In the genomic region with DNA sequence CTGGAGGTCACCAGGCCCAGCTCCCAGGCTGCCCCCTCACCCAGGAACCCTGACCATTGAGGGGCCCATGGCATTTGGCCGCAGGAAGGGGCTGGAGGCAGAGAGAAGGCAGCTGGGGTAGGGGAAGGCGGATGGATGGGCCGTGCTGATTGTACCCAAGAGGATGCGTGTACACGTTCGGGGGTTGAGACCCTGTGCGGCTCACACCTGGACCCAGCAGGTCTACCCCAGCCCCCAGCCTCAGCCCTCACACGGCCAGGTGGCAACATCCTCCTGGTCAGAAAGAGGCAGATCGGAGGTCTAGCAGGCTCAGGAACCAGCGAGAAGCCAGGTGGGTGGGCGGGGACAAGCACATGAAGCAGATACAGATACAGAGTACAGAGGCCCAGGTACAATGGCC, we compare ENCODE assay signal across 20 cellular contexts. TPM values are rescaled to one million over a fixed set of nuclear protein-coding genes. Genes with fewer than 3 reads are reported as not detected.
DNase-seq lines count a peak whose midpoint lies in the region; ATAC-seq and TF ChIP-seq lines count a peak whose summit lies in the region.
"Had no signal": no experiment of that assay in that cellular context is flagged by ENCODE, and none has a peak within 500 bp of the region (broad histone marks: within the 10 kb centered on the region; RNA-seq: fewer than 3 reads in every experiment).

No MANE protein-coding gene starts in this region.

- H3K9me2 ChIP-seq in SK-N-SH, result no peaks in the 10 kb centered on the region

- no peak overlapping the region for H3K9ac ChIP-seq in SK-N-SH
- H3K9ac ChIP-seq: BLaER1, KMS-11 had no signal

- H3F3A ChIP-seq in SK-N-SH (replicated peaks; ENCODE audit: insufficient read depth), result no peaks in the 10 kb centered on the region

- H3K4me3 Mint-ChIP-seq in CD14-positive monocyte (no peak overlapping the region), progenitor cell of endocrine pancreas (ENCODE audit: low read depth) (no peak overlapping the region)
- H3K4me3 Mint-ChIP-seq: CD8-positive, alpha-beta memory T cell had no signal

- 93% methylated on average over 7 of the region's 11 CpGs for WGBS in SK-N-SH (ENCODE audit: low lambda C conversion rate)

- H3K27me3 Mint-ChIP-seq in CD14-positive monocyte (ENCODE audit: low read depth in 3 of 3), result peaks cover 0 to 3% (median 0%) of the 10 kb centered on the region in 3 donors
- no peaks in the 10 kb centered on the region for H3K27me3 Mint-ChIP-seq in progenitor cell of endocrine pancreas

- TF ChIP-seq CTCF in SK-N-SH (IDR thresholded peaks at IDR 0.05) (no peak), CD14-positive monocyte (IDR thresholded peaks at IDR 0.05) (no peak), coronary artery (IDR thresholded peaks at IDR 0.05) (no peak), progenitor cell of endocrine pancreas (IDR thresholded peaks at IDR 0.05; ENCODE audit: unreplicated experiment) (no peak)

- CTCF ChIA-PET in SK-N-SH (lab: Yijun Ruan, JAX), result interaction anchor here (1.4 to 1.8 kb wide), 2 partner anchors 72 to 94 kb away, joined by 4 to 5 read pairs; no protein-coding TSS in a partner anchor

- H3K4me3 ChIP-seq in SK-N-SH (ENCODE audit: low read depth in 2 of 2, low read length in 1 of 2) (no peak overlapping the region), coronary artery (no peak overlapping the region)
- H3K4me3 ChIP-seq: BLaER1, PC-9 had no signal

- H3K4me1 ChIP-seq in SK-N-SH (ENCODE audit: control insufficient read depth in 1 of 2, insufficient read depth in 2 of 2, low read depth in 1 of 2, low read length in 1 of 2), result peaks cover 13 to 25% of the 10 kb centered on the region in 2 experiments; a peak in 2 of 4 replicates

- peaks cover 74% of the 10 kb centered on the region for H3K4me1 Mint-ChIP-seq in CD14-positive monocyte
- H3K4me1 Mint-ChIP-seq in progenitor cell of endocrine pancreas (ENCODE audit: low read depth), result no peaks in the 10 kb centered on the region

- H3K4me2 ChIP-seq in SK-N-SH, result no peak overlapping the region
- H3K4me2 ChIP-seq: BLaER1, KMS-11, PC-9 had no signal

- TF ChIP-seq RAD21 in SK-N-SH (IDR thresholded peaks at IDR 0.05; ENCODE audit: low read length), result no peak

- H3K27ac ChIP-seq in SK-N-SH (ENCODE audit: low read depth in 2 of 2, low read length in 1 of 2) (no peak overlapping the region), coronary artery (no peak overlapping the region)
- H3K27ac ChIP-seq: 22Rv1, BLaER1, KMS-11, PC-9 had no signal

- peaks cover 83% of the 10 kb centered on the region for H4K20me1 ChIP-seq in SK-N-SH (ENCODE audit: insufficient read depth)
- H4K20me1 ChIP-seq: BLaER1 had no signal

- TF ChIP-seq EP300 in SK-N-SH (IDR thresholded peaks at IDR 0.05; ENCODE audit: borderline replicate concordance in 1 of 2, low read depth in 1 of 2, low read length in 1 of 2), result no peak

- peaks cover 81% of the 10 kb centered on the region for H3K79me2 ChIP-seq in SK-N-SH (ENCODE audit: insufficient read depth)

- H3K36me3 ChIP-seq in SK-N-SH (replicated peaks in 1 of 2; ENCODE audit: control insufficient read depth in 1 of 2, insufficient read depth in 2 of 2, low read length in 1 of 2), result no peaks in the 10 kb centered on the region
- H3K36me3 ChIP-seq: BLaER1 had no signal

- POLR2A ChIA-PET in SK-N-SH (lab: Yijun Ruan, JAX), result no interaction called here

- ATAC-seq in SK-N-SH treated with all-trans-retinoic acid at 6 μM for 48 hours (no peak), GM21717 (IDR thresholded peaks at IDR 0.05; ENCODE audit: unreplicated experiment) (no peak)

- intact Hi-C loops in CD14-positive monocyte (cut with micrococcal nuclease), result no loop called here
- intact Hi-C loops in posterior vena cava (cut with DNase I), result no loop called here

- no peaks in the 10 kb centered on the region for H3K27me3 ChIP-seq in SK-N-SH (ENCODE audit: insufficient read depth)
- H3K27me3 ChIP-seq: BLaER1 had no signal

- H3K9me3 Mint-ChIP-seq in CD14-positive monocyte (peaks cover 0 to 2% (median 0%) of the 10 kb centered on the region in 7 donors), progenitor cell of endocrine pancreas (ENCODE audit: low read depth) (no peaks in the 10 kb centered on the region)
- H3K9me3 Mint-ChIP-seq: CD8-positive, alpha-beta memory T cell had no signal

- H3K36me3 Mint-ChIP-seq in CD14-positive monocyte, result peaks cover 33 to 48% of the 10 kb centered on the region in 2 donors
- H3K36me3 Mint-ChIP-seq in progenitor cell of endocrine pancreas (ENCODE audit: insufficient read depth), result peaks cover 5% of the 10 kb centered on the region

- peak overlapping the region in 1 of 7 donors; percentile 25 for H3K27ac Mint-ChIP-seq in CD14-positive monocyte
- H3K27ac Mint-ChIP-seq in progenitor cell of endocrine pancreas, result no peak overlapping the region
- H3K27ac Mint-ChIP-seq: CD8-positive, alpha-beta memory T cell had no signal

- H2AFZ ChIP-seq in SK-N-SH (ENCODE audit: low read depth), result no peak overlapping the region
- H2AFZ ChIP-seq: PC-9 had no signal

- DNase-seq in SK-N-SH, result peak; percentile 23
- DNase-seq in CD14-positive monocyte (ENCODE audit: low spot score), result peak; percentile 40
- DNase-seq in coronary artery (ENCODE audit: low spot score), result peak; percentile 57
- peak; percentile 50 for DNase-seq in posterior vena cava (ENCODE audit: low spot score)
- DNase-seq in progenitor cell of endocrine pancreas (ENCODE audit: low spot score, unreplicated experiment), result no peak
- DNase-seq in NCI-H1436 treated with DMSO at 0.1 percent for 48 hours (lab: John Stamatoyannopoulos, UW), result no peak
- DNase-seq: CD8-positive, alpha-beta memory T cell; DMS79; GOT3; NCI-H1048; NCI-H146; NCI-H2081 treated with DMSO at 0.1 percent for 48 hours; NCI-H510A; NCI-H774; PC-9 had no signal

- no peaks in the 10 kb centered on the region for H3K9me3 ChIP-seq in SK-N-SH
- H3K9me3 ChIP-seq: BLaER1 had no signal

TF ChIP-seq in SK-N-SH, 30 proteins besides CTCF, POLR2A, EP300 and RAD21 (continues in another document):
- TF ChIP-seq GATA2 (CRISPR knock-in tag; IDR thresholded peaks at IDR 0.05) (no peak), TCF12 (IDR thresholded peaks at IDR 0.05) (no peak)

TF ChIP-seq in SK-N-SH treated with all-trans-retinoic acid at 6 μM for 48 hours, 23 proteins besides CTCF, POLR2A, EP300 and RAD21:
- TF ChIP-seq ARNTL (CRISPR knock-in tag; IDR thresholded peaks at IDR 0.05; ENCODE audit: borderline replicate concordance, low read depth) (no peak), ZNF8 (CRISPR knock-in tag; IDR thresholded peaks at IDR 0.05) (no peak), ZFP3 (CRISPR knock-in tag; IDR thresholded peaks at IDR 0.05) (no peak), TOX (CRISPR knock-in tag; IDR thresholded peaks at IDR 0.05; ENCODE audit: borderline replicate concordance) (no peak)
- TF ChIP-seq, protein P1, sequence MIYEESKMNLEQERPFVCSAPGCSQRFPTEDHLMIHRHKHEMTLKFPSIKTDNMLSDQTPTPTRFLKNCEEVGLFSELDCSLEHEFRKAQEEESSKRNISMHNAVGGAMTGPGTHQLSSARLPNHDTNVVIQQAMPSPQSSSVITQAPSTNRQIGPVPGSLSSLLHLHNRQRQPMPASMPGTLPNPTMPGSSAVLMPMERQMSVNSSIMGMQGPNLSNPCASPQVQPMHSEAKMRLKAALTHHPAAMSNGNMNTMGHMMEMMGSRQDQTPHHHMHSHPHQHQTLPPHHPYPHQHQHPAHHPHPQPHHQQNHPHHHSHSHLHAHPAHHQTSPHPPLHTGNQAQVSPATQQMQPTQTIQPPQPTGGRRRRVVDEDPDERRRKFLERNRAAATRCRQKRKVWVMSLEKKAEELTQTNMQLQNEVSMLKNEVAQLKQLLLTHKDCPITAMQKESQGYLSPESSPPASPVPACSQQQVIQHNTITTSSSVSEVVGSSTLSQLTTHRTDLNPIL (CRISPR knock-in tag; IDR thresholded peaks at IDR 0.05; ENCODE audit: low read depth), result no peak

RNA-seq across cellular contexts. Expression of a gene that starts 33.7 kb away (rescaled TPM):
- polyA plus RNA-seq in SK-N-SH (2012; rRNA removed) (18.4 and 22.1 TPM in 2 replicates), CD14-positive monocyte (1 to 10 TPM; 8.1 to 8.7 TPM)
- polyA plus RNA-seq in SK-N-SH (2012; cell fraction: cytosol; rRNA removed), result 11.0 and 14.6 TPM in 2 replicates
- polyA plus RNA-seq in SK-N-SH (2012; cell fraction: nucleus; rRNA removed), result 32.2 and 32.4 TPM in 2 replicates
- total RNA-seq in posterior vena cava (10 to 100 TPM; 73.5 to 77.7 TPM), progenitor cell of endocrine pancreas (11.6 and 12.9 TPM in 2 replicates)

RNA-seq across cellular contexts. Expression of a gene that starts 57.3 kb away (rescaled TPM):
- polyA plus RNA-seq in SK-N-SH (2012; rRNA removed) (22.1 and 25.9 TPM in 2 replicates), CD14-positive monocyte (10 to 100 TPM; 30.9 to 38.0 TPM)
- polyA plus RNA-seq in SK-N-SH (2012; cell fraction: cytosol; rRNA removed), result 14.6 and 21.9 TPM in 2 replicates
- polyA plus RNA-seq in SK-N-SH (2012; cell fraction: nucleus; rRNA removed), result 31.1 and 36.2 TPM in 2 replicates
- total RNA-seq in posterior vena cava (10 to 100 TPM; 25.0 to 29.1 TPM), progenitor cell of endocrine pancreas (39.2 and 39.5 TPM in 2 replicates)

Comparison
In these comparisons a context has a peak if more than half of its experiments do, and no peak if none do; other contexts are left out.
1. DNase-seq: peak in SK-N-SH (single experiment), CD14-positive monocyte (single experiment), coronary artery (single experiment) and posterior vena cava (single experiment); none in progenitor cell of endocrine pancreas (single experiment) and NCI-H1436 treated with DMSO at 0.1 percent for 48 hours (single experiment).